ENCODE assay signal across 8 cellular contexts in genomic region chr16:1771864-1772361, GRCh38. TPM values are rescaled to one million over a fixed set of nuclear protein-coding genes. Genes with fewer than 3 reads are reported as not detected.
A peak's percentile ranks its signal among the peaks of the same experiment; 100 is the strongest.
DNase-seq lines count a peak whose midpoint lies in the region; ATAC-seq and TF ChIP-seq lines count a peak whose summit lies in the region.

No MANE protein-coding gene starts in this region.

- no peaks in the 10 kb centered on the region for H3K36me3 Mint-ChIP-seq in naive B cell

- TF ChIP-seq CTCF in BE2C (IDR thresholded peaks at IDR 0.05; ENCODE audit: low read depth, low read length): no peak
- no peak for TF ChIP-seq CTCF in cardiac fibroblast (IDR thresholded peaks at IDR 0.05; ENCODE audit: low read depth, low read length)

- H3K4me1 ChIP-seq in BE2C: peaks cover 4% of the 10 kb centered on the region

- peak overlapping the region; percentile 60 to 98 (median 92) for H3K27ac Mint-ChIP-seq in naive B cell

- peak overlapping the region; percentile 92 for H3K4me3 ChIP-seq in BE2C (ENCODE audit: low read depth, low read length)
- H3K4me3 ChIP-seq in Jurkat, Clone E6-1 (ENCODE audit: low read length): peak overlapping the region; percentile 85
- peak overlapping the region; percentile 78 to 80 for H3K4me3 ChIP-seq in cardiac fibroblast (replicated peaks in 1 of 2; ENCODE audit: low read depth in 2 of 2, low read length in 2 of 2)

- H3K9me3 Mint-ChIP-seq in naive B cell: no peaks in the 10 kb centered on the region

- H3K27me3 ChIP-seq in BE2C: no peaks in the 10 kb centered on the region

- peaks cover 46% of the 10 kb centered on the region for H3K36me3 ChIP-seq in BE2C

- H3K9me3 ChIP-seq in BE2C: no peaks in the 10 kb centered on the region

- DNase-seq in BE2C (no peak), cardiac fibroblast (ENCODE audit: low read depth in 2 of 2) (no peak), naive B cell (no peak), NCI-H1436 treated with DMSO at 0.1 percent for 48 hours (lab: John Stamatoyannopoulos, UW) (no peak), medulla oblongata (ENCODE audit: extremely low spot score) (no peak)
- no peak for DNase-seq in Jurkat, Clone E6-1 (ENCODE audit: low read depth, low spot score)

- peaks cover 21 to 22% (median 21%) of the 10 kb centered on the region in 3 donors for H3K4me1 Mint-ChIP-seq in naive B cell

- ATAC-seq in naive B cell (ENCODE audit: low read depth in 2 of 2) (no peak), GM19395 (IDR thresholded peaks at IDR 0.05; ENCODE audit: unreplicated experiment) (no peak), HG03439 (IDR thresholded peaks at IDR 0.05; ENCODE audit: unreplicated experiment) (no peak)

- H3K27me3 Mint-ChIP-seq in naive B cell: no peaks in the 10 kb centered on the region

- peak overlapping the region; percentile 92 to 97 (median 94) for H3K4me3 Mint-ChIP-seq in naive B cell

RNA-seq across cellular contexts. Expression of gene NME3, which starts 0.6 kb away (rescaled TPM):
- 366 TPM for polyA plus RNA-seq in BE2C (2012; ENCODE audit: insufficient read depth, insufficient read length, low read depth)
- polyA plus RNA-seq in Jurkat, Clone E6-1 (2012; ENCODE audit: insufficient read depth, insufficient read length): 3.6 TPM
- polyA plus RNA-seq in naive B cell (ENCODE audit: low read depth in 6 of 6): 10 to 100 TPM; 32.0 to 61.1 (median 49.1) TPM

RNA-seq across cellular contexts. Expression of gene EME2, which starts 0.7 kb away (rescaled TPM):
- 30.6 TPM for polyA plus RNA-seq in BE2C (2012; ENCODE audit: insufficient read depth, insufficient read length, low read depth)
- 7.7 TPM for polyA plus RNA-seq in Jurkat, Clone E6-1 (2012; ENCODE audit: insufficient read depth, insufficient read length)
- 1 to 10 TPM in 1 of 6 donors, under 1 TPM in 5; 0.43 to 2.8 (median 0.93) TPM for polyA plus RNA-seq in naive B cell (ENCODE audit: low read depth in 6 of 6)

RNA-seq across cellular contexts. Expression of gene MRPS34, which starts 1.0 kb away (rescaled TPM):
- polyA plus RNA-seq in BE2C (2012; ENCODE audit: insufficient read depth, insufficient read length, low read depth): 992 TPM
- polyA plus RNA-seq in Jurkat, Clone E6-1 (2012; ENCODE audit: insufficient read depth, insufficient read length): 145 TPM
- polyA plus RNA-seq in naive B cell (ENCODE audit: low read depth in 6 of 6): 100 to 1,000 TPM in 4 of 6 donors, 10 to 100 TPM in 2; 76.4 to 120 (median 108) TPM

RNA-seq across cellular contexts. Expression of gene SPSB3, which starts 10.5 kb away (rescaled TPM):
- 95.7 TPM for polyA plus RNA-seq in BE2C (2012; ENCODE audit: insufficient read depth, insufficient read length, low read depth)
- 32.5 TPM for polyA plus RNA-seq in Jurkat, Clone E6-1 (2012; ENCODE audit: insufficient read depth, insufficient read length)
- polyA plus RNA-seq in naive B cell (ENCODE audit: low read depth in 6 of 6): 10 to 100 TPM; 30.2 to 54.1 (median 36.2) TPM

RNA-seq across cellular contexts. Expression of gene NUBP2, which starts 10.8 kb away (rescaled TPM):
- 438 TPM for polyA plus RNA-seq in BE2C (2012; ENCODE audit: insufficient read depth, insufficient read length, low read depth)
- polyA plus RNA-seq in Jurkat, Clone E6-1 (2012; ENCODE audit: insufficient read depth, insufficient read length): 95.9 TPM
- polyA plus RNA-seq in naive B cell (ENCODE audit: low read depth in 6 of 6): 100 to 1,000 TPM in 1 of 6 donors, 10 to 100 TPM in 5; 69.1 to 110 (median 81.0) TPM
